ENCODE assay signal across 8 cellular contexts in genomic region chr10:119253433-119254174, GRCh38. TPM values are rescaled to one million over a fixed set of nuclear protein-coding genes. Genes with fewer than 3 reads are reported as not detected.
DNase-seq lines count a peak whose midpoint lies in the region; ATAC-seq and TF ChIP-seq lines count a peak whose summit lies in the region.

No MANE protein-coding gene starts in this region.

- H3K4me3 Mint-ChIP-seq in stimulated activated naive CD8-positive, alpha-beta T cell treated with anti-CD3 and anti-CD28 coated beads, Interleukin-15, amount 100 ng/mL, for 72 hours = peak overlapping the region; percentile 9 to 39

- peak overlapping the region; percentile 22 to 72 for H3K27ac Mint-ChIP-seq in stimulated activated naive CD8-positive, alpha-beta T cell treated with anti-CD3 and anti-CD28 coated beads, Interleukin-15, amount 100 ng/mL, for 72 hours

- DNase-seq in EH (ENCODE audit: low read depth) = peak; percentile 98
- DNase-seq in ecto neural progenitor cell (ENCODE audit: low spot score) = peak; percentile 57
- peak; percentile 70 for DNase-seq in mucosa of gallbladder (ENCODE audit: low spot score)
- peak; percentile 29 to 56 for DNase-seq in stimulated activated naive CD8-positive, alpha-beta T cell treated with anti-CD3 and anti-CD28 coated beads, Interleukin-15, amount 100 ng/mL, for 72 hours
- DNase-seq in DMS53 treated with DMSO at 0.1 percent for 48 hours (lab: John Stamatoyannopoulos, UW; ENCODE audit: unreplicated experiment) = no peak

- peaks cover 0 to 4% of the 10 kb centered on the region in 2 donors for H3K9me3 Mint-ChIP-seq in stimulated activated naive CD8-positive, alpha-beta T cell treated with anti-CD3 and anti-CD28 coated beads, Interleukin-15, amount 100 ng/mL, for 72 hours

- H3K27me3 Mint-ChIP-seq in stimulated activated naive CD8-positive, alpha-beta T cell treated with anti-CD3 and anti-CD28 coated beads, Interleukin-15, amount 100 ng/mL, for 72 hours = no peaks in the 10 kb centered on the region

- ATAC-seq in SK-N-SH treated with all-trans-retinoic acid at 6 μM for 48 hours (peak; percentile 76), GM21381 (IDR thresholded peaks at IDR 0.05; ENCODE audit: unreplicated experiment) (no peak), GM19324 (IDR thresholded peaks at IDR 0.05; ENCODE audit: low FRiP score, unreplicated experiment) (no peak)
- ATAC-seq in stimulated activated naive CD8-positive, alpha-beta T cell treated with anti-CD3 and anti-CD28 coated beads, Interleukin-15, amount 100 ng/mL, for 72 hours = peak; percentile 87

- peaks cover 36% of the 10 kb centered on the region for H3K4me1 Mint-ChIP-seq in stimulated activated naive CD8-positive, alpha-beta T cell treated with anti-CD3 and anti-CD28 coated beads, Interleukin-15, amount 100 ng/mL, for 72 hours

TF ChIP-seq in SK-N-SH treated with all-trans-retinoic acid at 6 μM for 48 hours, 23 proteins besides CTCF, POLR2A, EP300 and RAD21:
- TF ChIP-seq ISL1 (CRISPR knock-in tag; IDR thresholded peaks at IDR 0.05) (0 out of 2 replicates have a peak, but pooled peaks have one; percentile 19), TCF4 (CRISPR knock-in tag; IDR thresholded peaks at IDR 0.05; ENCODE audit: borderline replicate concordance) (no peak), ZFP3 (CRISPR knock-in tag; IDR thresholded peaks at IDR 0.05) (peak; percentile 43; the same call in 1 of the 2 replicates), ZNF70 (CRISPR knock-in tag; IDR thresholded peaks at IDR 0.05) (no peak), ESRRG (CRISPR knock-in tag; IDR thresholded peaks at IDR 0.05) (no peak; the same call in 1 of the 2 replicates), CSRNP3 (CRISPR knock-in tag; IDR thresholded peaks at IDR 0.05) (no peak), ZNF8 (CRISPR knock-in tag; IDR thresholded peaks at IDR 0.05) (no peak; the same call in 1 of the 2 replicates), ZC3H10 (CRISPR knock-in tag; IDR thresholded peaks at IDR 0.05) (no peak), SNAI2 (CRISPR knock-in tag; IDR thresholded peaks at IDR 0.05) (no peak), CREB5 (CRISPR knock-in tag; IDR thresholded peaks at IDR 0.05; ENCODE audit: low read depth) (peak; percentile 40; the same call in 1 of the 2 replicates), BACH2 (CRISPR knock-in tag; IDR thresholded peaks at IDR 0.05; ENCODE audit: borderline replicate concordance) (no peak), PATZ1 (CRISPR knock-in tag; IDR thresholded peaks at IDR 0.05; ENCODE audit: borderline replicate concordance) (peak; percentile 89; the same call in 1 of the 2 replicates), ZFP30 (CRISPR knock-in tag; IDR thresholded peaks at IDR 0.05) (no peak), ZNF565 (CRISPR knock-in tag; conservative IDR thresholded peaks at IDR 0.05; ENCODE audit: low read depth) (no peak), ARNTL (CRISPR knock-in tag; IDR thresholded peaks at IDR 0.05; ENCODE audit: borderline replicate concordance, low read depth) (no peak), PPARA (CRISPR knock-in tag; IDR thresholded peaks at IDR 0.05; ENCODE audit: borderline replicate concordance) (no peak), OSR1 (CRISPR knock-in tag; IDR thresholded peaks at IDR 0.05) (no peak), CSDC2 (CRISPR knock-in tag; IDR thresholded peaks at IDR 0.05) (0 out of 2 replicates have a peak, but pooled peaks have one; percentile 18)

RNA-seq across cellular contexts. Expression of gene GRK5, which starts 46.2 kb away (rescaled TPM):
- total RNA-seq in mucosa of gallbladder = 21.1 TPM

Comparison
In these comparisons a context has a peak if more than half of its experiments do, and no peak if none do; other contexts are left out.
1. ATAC-seq: peak in SK-N-SH treated with all-trans-retinoic acid at 6 μM for 48 hours (single experiment) and stimulated activated naive CD8-positive, alpha-beta T cell treated with anti-CD3 and anti-CD28 coated beads, Interleukin-15, amount 100 ng/mL, for 72 hours (single experiment); none in GM21381 (single experiment) and GM19324 (single experiment).